ENCODE assay signal across 19 cellular contexts in the genomic region with DNA sequence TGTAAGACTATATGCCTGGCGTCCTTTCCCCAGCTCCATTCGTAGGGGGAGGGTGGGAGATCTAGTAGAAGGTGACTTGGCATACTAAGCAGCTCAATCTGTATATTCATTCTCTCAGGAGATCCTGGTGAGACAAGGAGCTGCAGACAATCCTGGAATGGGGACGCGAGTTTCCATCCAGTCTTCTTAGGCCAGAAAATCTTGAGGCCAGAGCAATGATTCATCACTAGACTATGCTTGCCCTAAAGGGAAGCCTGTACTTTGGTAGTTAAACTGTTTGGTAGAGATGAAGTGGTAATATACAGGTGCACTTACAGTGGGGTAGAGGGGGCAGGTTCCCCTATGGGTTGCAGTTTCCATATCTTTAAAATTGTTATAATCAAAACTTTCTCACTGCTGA.
DNase-seq lines count a peak whose midpoint lies in the region; ATAC-seq and TF ChIP-seq lines count a peak whose summit lies in the region.
"Had no signal": no experiment of that assay in that cellular context is flagged by ENCODE, and none has a peak within 500 bp of the region (broad histone marks: within the 10 kb centered on the region; RNA-seq: fewer than 3 reads in every experiment).

No MANE protein-coding gene starts in this region.

- peaks cover 18% of the 10 kb centered on the region for H3K4me1 Mint-ChIP-seq in chondrocyte (ENCODE audit: low read depth)
- H3K4me1 Mint-ChIP-seq: CD8-positive, alpha-beta memory T cell had no signal

- peak in 1 of 3 donors; percentile 31 for DNase-seq in right cardiac atrium
- no peak for DNase-seq in left ventricle myocardium inferior
- DNase-seq in chondrocyte (ENCODE audit: low spot score): no peak
- peak; percentile 36 for DNase-seq in iPS-NIHi7 (ENCODE audit: extremely low spot score)
- DNase-seq in mesenteric fat pad (ENCODE audit: low spot score): no peak
- DNase-seq in activated T-cell treated with anti-CD3 and anti-CD28 coated beads, Interleukin-2, amount 50 U/mL, for 1 hour: no peak
- DNase-seq in uterus: no peak
- DNase-seq: 8988T; activated effector memory CD4-positive, alpha-beta T cell treated with anti-CD3 and anti-CD28 coated beads, Interleukin-2, amount 50 U/mL, for 16 hours; CD8-positive, alpha-beta memory T cell; kidney; NCI-H187; NCI-H526; psoas muscle; stimulated activated CD4-positive, alpha-beta T cell treated with anti-CD3 and anti-CD28 coated beads, Interleukin-15, amount 100 ng/mL, for 24 hours; SW 1271 had no signal

- H3K4me1 ChIP-seq in right cardiac atrium (ENCODE audit: control insufficient read depth, insufficient read depth, low read length) (peaks cover 5% of the 10 kb centered on the region), left ventricle myocardium inferior (no peaks in the 10 kb centered on the region), uterus (no peaks in the 10 kb centered on the region)
- H3K4me1 ChIP-seq: psoas muscle had no signal

- WGBS in right cardiac atrium: 59% methylated on average over 4 of the region's 4 CpGs

- H3K27ac Mint-ChIP-seq in chondrocyte (ENCODE audit: unreplicated experiment): peak overlapping the region; percentile 14
- H3K27ac Mint-ChIP-seq: CD8-positive, alpha-beta memory T cell had no signal

- TF ChIP-seq POLR2A in uterus (IDR thresholded peaks at IDR 0.05): no peak

- H3K9me3 Mint-ChIP-seq in chondrocyte (ENCODE audit: low read depth): peaks cover 4% of the 10 kb centered on the region

- no peaks in the 10 kb centered on the region for H3K36me3 Mint-ChIP-seq in chondrocyte (ENCODE audit: low read depth)
- H3K36me3 Mint-ChIP-seq: CD8-positive, alpha-beta memory T cell had no signal

- H3K27ac ChIP-seq in right cardiac atrium (ENCODE audit: low read length) (no peak overlapping the region), left ventricle myocardium inferior (replicated peaks) (no peak overlapping the region), uterus (no peak overlapping the region)
- H3K27ac ChIP-seq: ascending aorta, psoas muscle had no signal

- no peaks in the 10 kb centered on the region for H3K36me3 ChIP-seq in left ventricle myocardium inferior
- H3K36me3 ChIP-seq in uterus: no peaks in the 10 kb centered on the region
- H3K36me3 ChIP-seq: ascending aorta had no signal

- TF ChIP-seq CTCF in left ventricle myocardium inferior (IDR thresholded peaks at IDR 0.05; ENCODE audit: borderline replicate concordance): no peak
- no peak for TF ChIP-seq CTCF in chondrocyte (IDR thresholded peaks at IDR 0.05)
- no peak for TF ChIP-seq CTCF in uterus (IDR thresholded peaks at IDR 0.05)

- H3K9me3 ChIP-seq in right cardiac atrium (ENCODE audit: control insufficient read depth, low read length) (no peaks in the 10 kb centered on the region), left ventricle myocardium inferior (replicated peaks) (no peaks in the 10 kb centered on the region), uterus (no peaks in the 10 kb centered on the region)
- H3K9me3 ChIP-seq: psoas muscle had no signal

- ATAC-seq in right cardiac atrium (peak; percentile 34 to 76), HG03432 (IDR thresholded peaks at IDR 0.05; ENCODE audit: unreplicated experiment) (no peak)
- ATAC-seq: Panc1, psoas muscle had no signal

- no peaks in the 10 kb centered on the region for H3K27me3 Mint-ChIP-seq in chondrocyte (ENCODE audit: low read depth)

- H3K4me3 ChIP-seq in right cardiac atrium (ENCODE audit: low read length) (no peak overlapping the region), left ventricle myocardium inferior (no peak overlapping the region), uterus (no peak overlapping the region)
- H3K4me3 ChIP-seq: ascending aorta, psoas muscle had no signal

- no peak overlapping the region for H3K4me3 Mint-ChIP-seq in chondrocyte (ENCODE audit: unreplicated experiment)
- H3K4me3 Mint-ChIP-seq: CD8-positive, alpha-beta memory T cell had no signal

- intact Hi-C loops in right cardiac atrium (cut with DNase I) (no loop called here), left ventricle myocardium inferior (cut with micrococcal nuclease) (loop anchor here (10.0 kb wide), 1 partner anchor 65 kb away; no protein-coding TSS in a partner anchor), uterus (cut with DNase I; ENCODE audit: low total_unique reads) (no loop called here)

- H3K27me3 ChIP-seq in right cardiac atrium (ENCODE audit: control insufficient read depth, insufficient read depth) (no peaks in the 10 kb centered on the region), left ventricle myocardium inferior (ENCODE audit: low read depth) (no peaks in the 10 kb centered on the region), uterus (no peaks in the 10 kb centered on the region)
- H3K27me3 ChIP-seq: ascending aorta had no signal
